ENCODE assay signal across 8 cellular contexts in genomic region chr17:44203731-44204452, GRCh38. TPM values are rescaled to one million over a fixed set of nuclear protein-coding genes. Genes with fewer than 3 reads are reported as not detected.
DNase-seq lines count a peak whose midpoint lies in the region; ATAC-seq and TF ChIP-seq lines count a peak whose summit lies in the region.

No MANE protein-coding gene starts in this region.

- no peak for TF ChIP-seq POLR2A in NB4 (IDR thresholded peaks at IDR 0.05; ENCODE audit: extremely low read depth, insufficient read length)

- peaks cover 3% of the 10 kb centered on the region for H4K20me1 ChIP-seq in neural progenitor cell (ENCODE audit: low read depth)

- H3K4me1 ChIP-seq in right atrium auricular region (peaks cover 0 to 26% of the 10 kb centered on the region in 2 donors), neural progenitor cell (no peaks in the 10 kb centered on the region)

- no peaks in the 10 kb centered on the region for H3K9me3 Mint-ChIP-seq in neural progenitor cell

- peaks cover 10% of the 10 kb centered on the region for H3K27me3 Mint-ChIP-seq in neural progenitor cell (ENCODE audit: insufficient read depth, low read depth)

- TF ChIP-seq CTCF in right atrium auricular region (IDR thresholded peaks at IDR 0.05) (peak; percentile 33 to 66), NB4 (IDR thresholded peaks at IDR 0.05; ENCODE audit: low read depth, low read length) (peak; percentile 75), neural progenitor cell (IDR thresholded peaks at IDR 0.05) (peak; percentile 73)

- H3K36me3 Mint-ChIP-seq in neural progenitor cell, result peaks cover 11% of the 10 kb centered on the region

- intact Hi-C loops in left ventricle myocardium superior (cut with micrococcal nuclease), result no loop called here

- peaks cover 26% of the 10 kb centered on the region for H3K36me3 ChIP-seq in right atrium auricular region
- H3K36me3 ChIP-seq in neural progenitor cell, result peaks cover 3% of the 10 kb centered on the region

- no peak overlapping the region for H3K9ac ChIP-seq in neural progenitor cell

- H3K27ac ChIP-seq in right atrium auricular region (no peak overlapping the region), neural progenitor cell (no peak overlapping the region)

- peak overlapping the region; percentile 13 for H3K4me3 Mint-ChIP-seq in neural progenitor cell

- ATAC-seq in left ventricle myocardium superior, result no peak
- no peak for ATAC-seq in GM21381 (IDR thresholded peaks at IDR 0.05; ENCODE audit: unreplicated experiment)
- ATAC-seq in HG03097 (IDR thresholded peaks at IDR 0.05; ENCODE audit: low FRiP score, unreplicated experiment), result no peak

- no peak overlapping the region for H3K4me2 ChIP-seq in neural progenitor cell

- H3K9me3 ChIP-seq in right atrium auricular region, result no peaks in the 10 kb centered on the region
- no peaks in the 10 kb centered on the region for H3K9me3 ChIP-seq in neural progenitor cell (ENCODE audit: low read depth)

- no peak overlapping the region for H3K4me3 ChIP-seq in right atrium auricular region
- H3K4me3 ChIP-seq in NB4 (ENCODE audit: low read depth, low read length), result no peak overlapping the region
- no peak overlapping the region for H3K4me3 ChIP-seq in neural progenitor cell

- no peaks in the 10 kb centered on the region for H3K27me3 ChIP-seq in right atrium auricular region
- H3K27me3 ChIP-seq in neural progenitor cell, result no peaks in the 10 kb centered on the region

- peaks cover 3% of the 10 kb centered on the region for H3K79me2 ChIP-seq in neural progenitor cell (ENCODE audit: low read depth)

- H3K27ac Mint-ChIP-seq in neural progenitor cell, result no peak overlapping the region

- H3K4me1 Mint-ChIP-seq in neural progenitor cell, result peaks cover 13% of the 10 kb centered on the region

- H3F3A ChIP-seq in neural progenitor cell (ENCODE audit: low read depth), result peaks cover 48% of the 10 kb centered on the region

- DNase-seq in right atrium auricular region (ENCODE audit: low spot score), result no peak
- no peak for DNase-seq in left ventricle myocardium superior
- peak; percentile 94 for DNase-seq in NB4 (ENCODE audit: low read depth)
- peak; percentile 68 for DNase-seq in UCSD-AML1 (lab: John Stamatoyannopoulos, UW; ENCODE audit: unreplicated experiment)
- DNase-seq in ecto neural progenitor cell (ENCODE audit: low spot score), result peak; percentile 71
- DNase-seq in neural progenitor cell (ENCODE audit: low spot score), result peak; percentile 69

- no peak overlapping the region for H2AFZ ChIP-seq in neural progenitor cell (replicated peaks)

RNA-seq across cellular contexts. Expression of gene ATXN7L3, which starts 4.2 kb away (rescaled TPM):
- 10 to 100 TPM; 24.5 to 38.9 TPM for total RNA-seq in right atrium auricular region
- 36.0 TPM for total RNA-seq in left ventricle myocardium superior
- total RNA-seq in neural progenitor cell (ENCODE audit: low replicate concordance), result 38.9 and 73.6 TPM in 2 replicates

RNA-seq across cellular contexts. Expression of gene UBTF, which starts 15.6 kb away (rescaled TPM):
- total RNA-seq in right atrium auricular region (10 to 100 TPM; 39.3 to 42.3 TPM), left ventricle myocardium superior (65.2 TPM), neural progenitor cell (ENCODE audit: low replicate concordance) (23.7 and 32.9 TPM in 2 replicates)

RNA-seq across cellular contexts. Expression of gene TMUB2, which starts 17.1 kb away (rescaled TPM):
- 10 to 100 TPM; 26.4 to 26.6 TPM for total RNA-seq in right atrium auricular region
- total RNA-seq in left ventricle myocardium superior, result 23.6 TPM
- 16.6 and 26.3 TPM in 2 replicates for total RNA-seq in neural progenitor cell (ENCODE audit: low replicate concordance)

RNA-seq across cellular contexts. Expression of gene ASB16, which starts 33.4 kb away (rescaled TPM):
- total RNA-seq in right atrium auricular region (1 to 10 TPM; 8.3 TPM), left ventricle myocardium superior (17.0 TPM), neural progenitor cell (ENCODE audit: low replicate concordance) (not detected in 2 replicates)

Comparison
In these comparisons a context has a peak if more than half of its experiments do, and no peak if none do; other contexts are left out.
1. DNase-seq: peak in NB4 (single experiment), UCSD-AML1 (single experiment), ecto neural progenitor cell (single experiment) and neural progenitor cell (single experiment); none in right atrium auricular region (single experiment) and left ventricle myocardium superior (single experiment).
2. Peak in every context shown above with its lines, with median percentiles within 50 percentile points of each other: CTCF ChIP-seq.